Comparison of ENCODE assay signal across 9 cellular contexts in the genomic region with DNA sequence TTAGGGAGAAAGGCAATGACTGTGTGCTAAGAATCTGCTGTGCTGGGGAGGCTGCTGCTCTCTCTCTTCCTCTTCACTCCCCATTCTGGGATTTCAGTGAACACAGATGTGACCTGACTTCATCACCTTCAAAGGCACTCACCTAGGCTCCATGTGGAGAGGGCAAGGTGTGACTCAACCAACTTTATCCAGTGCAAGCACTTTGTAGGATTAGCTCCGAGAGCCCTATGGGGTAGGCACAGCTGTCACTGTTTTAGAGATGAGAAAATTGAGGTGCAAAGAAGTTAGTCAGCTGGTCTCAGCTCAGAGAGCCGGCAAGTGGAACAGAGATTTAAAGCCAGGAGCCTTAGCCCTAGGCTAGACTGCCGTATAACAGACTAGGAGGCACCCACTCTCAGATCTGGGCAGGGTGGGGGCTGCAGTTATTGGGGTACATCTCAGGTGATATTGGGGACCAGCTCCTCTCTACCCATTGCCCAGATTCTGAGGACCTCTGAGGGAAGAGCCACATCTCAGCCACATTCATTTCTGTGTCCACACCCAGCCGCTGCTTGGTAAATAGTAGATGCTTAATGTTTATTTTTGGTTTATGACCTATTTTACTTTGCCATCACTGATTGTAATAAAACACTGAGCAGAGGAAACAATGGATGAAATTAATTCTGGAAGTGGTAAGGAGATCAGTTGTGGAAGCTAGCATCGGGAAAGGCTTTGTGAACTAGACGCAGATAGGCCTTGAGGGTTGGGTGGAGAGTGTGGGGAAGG.
DNase-seq lines count a peak whose midpoint lies in the region; ATAC-seq and TF ChIP-seq lines count a peak whose summit lies in the region.
"Had no signal": no experiment of that assay in that cellular context is flagged by ENCODE, and none has a peak within 500 bp of the region (broad histone marks: within the 10 kb centered on the region; RNA-seq: fewer than 3 reads in every experiment).

No MANE protein-coding gene starts in this region.

- DNase-seq in GM23338 (ENCODE audit: low spot score) (no peak), HuH-7.5 (ENCODE audit: low spot score) (no peak), HEK293T (ENCODE audit: extremely low spot score) (no peak), vagina (ENCODE audit: extremely low spot score in 2 of 2) (no peak)
- peak in 1 of 10 donors; percentile 32 for DNase-seq in naive thymus-derived CD8-positive, alpha-beta T cell

- POLR2A ChIA-PET in naive thymus-derived CD8-positive, alpha-beta T cell (lab: Charles Lee) = interaction anchor here (0.6 to 1.7 kb wide), 5 partner anchors 9 to 64 kb away, joined by 3 to 6 read pairs (median 3); no protein-coding TSS in a partner anchor
- POLR2A ChIA-PET in HEK293T (lab: Yijun Ruan, JAX) = no interaction called here

- no peak overlapping the region for H2AFZ ChIP-seq in GM23338

- peak overlapping the region; percentile 71 to 96 (median 87) for H3K4me2 ChIP-seq in BLaER1 treated with 17β-estradiol and CSF1 and Interleukin-3, amounts not matched to agents 10 nM and 100 nM
- no peak overlapping the region for H3K4me2 ChIP-seq in GM23338

- peak overlapping the region in 6 of 11 experiments; percentile 40 to 69 (median 58); a peak in 12 of 22 replicates for H3K9ac ChIP-seq in BLaER1 treated with 17β-estradiol and CSF1 and Interleukin-3, amounts not matched to agents 10 nM and 100 nM

- H3K4me3 ChIP-seq in BLaER1 treated with 17β-estradiol and CSF1 and Interleukin-3, amounts not matched to agents 10 nM and 100 nM = no peak overlapping the region
- H3K4me3 ChIP-seq in GM23338 (no peak overlapping the region), vagina (no peak overlapping the region)

- H3K9me2 ChIP-seq in GM23338 (ENCODE audit: insufficient read depth) = no peaks in the 10 kb centered on the region

- peaks cover 37% of the 10 kb centered on the region for H3K4me1 Mint-ChIP-seq in GM23338
- peaks cover 33% of the 10 kb centered on the region for H3K4me1 Mint-ChIP-seq in activated T-helper 17 cell treated with anti-CD3 and anti-CD28 coated beads, Interleukin-2, amount 50 U/mL, for 72 hours
- peaks cover 33 to 87% (median 80%) of the 10 kb centered on the region in 4 donors for H3K4me1 Mint-ChIP-seq in naive thymus-derived CD8-positive, alpha-beta T cell

- H3K27me3 ChIP-seq in BLaER1 treated with 17β-estradiol and CSF1 and Interleukin-3, amounts not matched to agents 10 nM and 100 nM = no peaks in the 10 kb centered on the region
- H3K27me3 ChIP-seq in GM23338 (ENCODE audit: insufficient read depth) = no peaks in the 10 kb centered on the region
- no peaks in the 10 kb centered on the region for H3K27me3 ChIP-seq in vagina
- H3K27me3 ChIP-seq: neutrophil had no signal

- H3K9me3 ChIP-seq in BLaER1 treated with 17β-estradiol and CSF1 and Interleukin-3, amounts not matched to agents 10 nM and 100 nM (replicated peaks in 1 of 11) = no peaks in the 10 kb centered on the region
- H3K9me3 ChIP-seq in vagina = no peaks in the 10 kb centered on the region
- H3K9me3 ChIP-seq: neutrophil had no signal

- TF ChIP-seq POLR2A in vagina (IDR thresholded peaks at IDR 0.05) = no peak

- H3K9me3 Mint-ChIP-seq in GM23338 = no peaks in the 10 kb centered on the region
- H3K9me3 Mint-ChIP-seq in activated T-helper 17 cell treated with anti-CD3 and anti-CD28 coated beads, Interleukin-2, amount 50 U/mL, for 72 hours = no peaks in the 10 kb centered on the region
- no peaks in the 10 kb centered on the region for H3K9me3 Mint-ChIP-seq in naive thymus-derived CD8-positive, alpha-beta T cell

- peaks cover 8% of the 10 kb centered on the region for H3K27me3 Mint-ChIP-seq in GM23338 (ENCODE audit: insufficient read depth, low read depth, poor library complexity)
- no peaks in the 10 kb centered on the region for H3K27me3 Mint-ChIP-seq in activated T-helper 17 cell treated with anti-CD3 and anti-CD28 coated beads, Interleukin-2, amount 50 U/mL, for 72 hours
- H3K27me3 Mint-ChIP-seq in naive thymus-derived CD8-positive, alpha-beta T cell = no peaks in the 10 kb centered on the region

- ATAC-seq in GM23338 (no peak), HG02763 (IDR thresholded peaks at IDR 0.05; ENCODE audit: unreplicated experiment) (no peak)
- ATAC-seq in activated T-helper 17 cell treated with anti-CD3 and anti-CD28 coated beads, Interleukin-2, amount 50 U/mL, for 72 hours (replicated peaks) = no peak
- ATAC-seq in naive thymus-derived CD8-positive, alpha-beta T cell = no peak

- H3K27ac ChIP-seq in BLaER1 treated with 17β-estradiol and CSF1 and Interleukin-3, amounts not matched to agents 10 nM and 100 nM = peak overlapping the region in 6 of 11 experiments; percentile 9 to 78 (median 69); a peak in 9 of 22 replicates
- H3K27ac ChIP-seq in GM23338 (ENCODE audit: low read depth) (no peak overlapping the region), vagina (no peak overlapping the region)
- H3K27ac ChIP-seq: neutrophil had no signal

- TF ChIP-seq CTCF in GM23338 (conservative IDR thresholded peaks at IDR 0.05; ENCODE audit: low read depth in 2 of 2) (no peak), vagina (IDR thresholded peaks at IDR 0.05) (no peak)

- no peaks in the 10 kb centered on the region for H3K79me2 ChIP-seq in GM23338 (replicated peaks; ENCODE audit: insufficient read depth)

- H3K27ac Mint-ChIP-seq in GM23338 = peak overlapping the region; percentile 56
- peak overlapping the region; percentile 95 for H3K27ac Mint-ChIP-seq in activated T-helper 17 cell treated with anti-CD3 and anti-CD28 coated beads, Interleukin-2, amount 50 U/mL, for 72 hours
- peak overlapping the region; percentile 93 to 100 (median 97) for H3K27ac Mint-ChIP-seq in naive thymus-derived CD8-positive, alpha-beta T cell

- CTCF ChIA-PET in HEK293T (lab: Yijun Ruan, JAX) = no interaction called here

- H3K4me1 ChIP-seq in BLaER1 treated with 17β-estradiol and CSF1 and Interleukin-3, amounts not matched to agents 10 nM and 100 nM = peaks cover 38 to 79% (median 68%) of the 10 kb centered on the region in 10 experiments
- H3K4me1 ChIP-seq in GM23338 (ENCODE audit: insufficient read depth) = peaks cover 3% of the 10 kb centered on the region; the same call in 1 of the 2 replicates
- H3K4me1 ChIP-seq in vagina = peaks cover 37% of the 10 kb centered on the region

- peaks cover 0 to 78% (median 44%) of the 10 kb centered on the region in 11 experiments; a peak in 15 of 22 replicates for H3K36me3 ChIP-seq in BLaER1 treated with 17β-estradiol and CSF1 and Interleukin-3, amounts not matched to agents 10 nM and 100 nM
- H3K36me3 ChIP-seq in GM23338 (ENCODE audit: insufficient read depth) (no peaks in the 10 kb centered on the region), vagina (no peaks in the 10 kb centered on the region)
- H3K36me3 ChIP-seq: neutrophil had no signal

- intact Hi-C loops in vagina (cut with DNase I) = loop anchor here (5.0 kb wide), 1 partner anchor 66 kb away; no protein-coding TSS in a partner anchor

- H4K20me1 ChIP-seq in BLaER1 treated with 17β-estradiol and CSF1 and Interleukin-3, amounts not matched to agents 10 nM and 100 nM = peaks cover 0 to 29% (median 6%) of the 10 kb centered on the region in 11 experiments; a peak in 11 of 22 replicates
- H4K20me1 ChIP-seq in GM23338 (replicated peaks; ENCODE audit: insufficient read depth) = no peaks in the 10 kb centered on the region; the same call in 1 of the 2 replicates

- H3F3A ChIP-seq in GM23338 (replicated peaks; ENCODE audit: low read depth) = no peaks in the 10 kb centered on the region

- H3K4me3 Mint-ChIP-seq in GM23338 = no peak overlapping the region
- peak overlapping the region; percentile 72 for H3K4me3 Mint-ChIP-seq in activated T-helper 17 cell treated with anti-CD3 and anti-CD28 coated beads, Interleukin-2, amount 50 U/mL, for 72 hours
- H3K4me3 Mint-ChIP-seq in naive thymus-derived CD8-positive, alpha-beta T cell = peak overlapping the region; percentile 59 to 88 (median 79)

- H3K36me3 Mint-ChIP-seq in GM23338 (ENCODE audit: low read depth) = no peaks in the 10 kb centered on the region
- peaks cover 7% of the 10 kb centered on the region for H3K36me3 Mint-ChIP-seq in activated T-helper 17 cell treated with anti-CD3 and anti-CD28 coated beads, Interleukin-2, amount 50 U/mL, for 72 hours (ENCODE audit: low read depth)
- H3K36me3 Mint-ChIP-seq in naive thymus-derived CD8-positive, alpha-beta T cell = no peaks in the 10 kb centered on the region

TF ChIP-seq in HEK293T, 16 proteins besides CTCF, POLR2A, EP300 and RAD21:
- TF ChIP-seq NFRKB (IDR thresholded peaks at IDR 0.05) (no peak), FOXK2 (IDR thresholded peaks at IDR 0.05) (no peak), FOXA1 (IDR thresholded peaks at IDR 0.05) (no peak), SP1 (IDR thresholded peaks at IDR 0.05) (no peak), LEF1 (IDR thresholded peaks at IDR 0.05; ENCODE audit: borderline replicate concordance) (no peak), ZNF384 (IDR thresholded peaks at IDR 0.05) (no peak)

Comparison
In these comparisons a context has a peak if more than half of its experiments do, and no peak if none do; other contexts are left out.
1. H3K27ac ChIP-seq: peak in BLaER1 treated with 17β-estradiol and CSF1 and Interleukin-3, amounts not matched to agents 10 nM and 100 nM (6 of 11); none in GM23338 (single experiment) and vagina (single experiment).
2. Peak in every context shown above with its lines, with median percentiles within 50 percentile points of each other: H3K27ac Mint-ChIP-seq.